8 cellular contexts compared by ENCODE assay signal in genomic region chr3:160399347-160400047, GRCh38. TPM values are rescaled to one million over a fixed set of nuclear protein-coding genes. Genes with fewer than 3 reads are reported as not detected.
DNase-seq lines count a peak whose midpoint lies in the region; ATAC-seq, FAIRE-seq and TF ChIP-seq lines count a peak whose summit lies in the region.

SMC4 (plus strand) TSS chr3:160399650; CDS start chr3:160400827, 1,177 bp downstream.

- no peaks in the 10 kb centered on the region for H3K36me3 Mint-ChIP-seq in brain

- H3K4me2 ChIP-seq in A549 = peak within 1 kb of the TSS; percentile 85

- POLR2A ChIA-PET in A549 (lab: Yijun Ruan, JAX) = interaction anchor here (0.7 to 1.4 kb wide), 2 partner anchors 11 to 50 kb away, joined by 3 to 8 read pairs; partner anchors contain the start of gene TRIM59

- H3K4me1 Mint-ChIP-seq in brain = peaks cover 74% of the 10 kb centered on the region

- peak; percentile 69 for TF ChIP-seq POLR2A in A549 (IDR thresholded peaks at IDR 0.05; ENCODE audit: low read length)

- no peak for TF ChIP-seq RAD21 in A549 (conservative IDR thresholded peaks at IDR 0.05 in 1 of 2, IDR thresholded peaks at IDR 0.05 in 1 of 2)

- no peak for TF ChIP-seq CTCF in A549 (IDR thresholded peaks at IDR 0.05)
- no peak for TF ChIP-seq CTCF in brain (conservative IDR thresholded peaks at IDR 0.05)

- CTCF ChIA-PET in A549 (lab: Yijun Ruan, JAX) = interaction anchor here (0.7 to 1.0 kb wide), 2 partner anchors 12 to 236 kb away, joined by 3 read pairs; no protein-coding TSS in a partner anchor

- peaks cover 15% of the 10 kb centered on the region for H3K4me1 ChIP-seq in A549

- FAIRE-seq in A549 (lab: Jason Lieb, UNC) = no peak

- H3K27ac Mint-ChIP-seq in brain = peak within 1 kb of the TSS; percentile 98 to 99 (median 99)

- ATAC-seq in A549 = peak; percentile 72 to 80
- peak; percentile 48 for ATAC-seq in GM18867 (IDR thresholded peaks at IDR 0.05; ENCODE audit: unreplicated experiment)
- ATAC-seq in HG03103 (IDR thresholded peaks at IDR 0.05; ENCODE audit: low read depth, unreplicated experiment) = peak; percentile 35

- peak within 1 kb of the TSS; percentile 92 to 95 for H3K27ac ChIP-seq in A549

- TF ChIP-seq EP300 in A549 (IDR thresholded peaks at IDR 0.05) = no peak

- H3K9me3 Mint-ChIP-seq in brain = peaks cover 0 to 5% (median 0%) of the 10 kb centered on the region in 5 experiments

- H3K4me3 Mint-ChIP-seq in brain = peak within 1 kb of the TSS; percentile 93 to 99 (median 98)

- H3K4me3 ChIP-seq in A549 (peak within 1 kb of the TSS; percentile 90), iPS-11a (ENCODE audit: low read depth, low read length) (peak within 1 kb of the TSS; percentile 95), skeletal muscle cell (ENCODE audit: low read depth, low read length) (peak within 1 kb of the TSS; percentile 91)

- peak; percentile 81 to 93 for DNase-seq in A549 (ENCODE audit: low read depth in 1 of 2, low spot score in 1 of 2)
- peak; percentile 96 for DNase-seq in NCI-H2171 (lab: John Stamatoyannopoulos, UW)
- peak; percentile 91 for DNase-seq in UCSD-AML1 (lab: John Stamatoyannopoulos, UW; ENCODE audit: unreplicated experiment)
- peak; percentile 64 for DNase-seq in skeletal muscle cell (ENCODE audit: low read depth)

- WGBS in A549 (ENCODE audit: missing lambda C conversion rate) = under 1% methylated on average over 41 of the region's 47 CpGs

- H3K27me3 Mint-ChIP-seq in brain = peaks cover 16% of the 10 kb centered on the region

- H3K9me3 ChIP-seq in A549 = no peaks in the 10 kb centered on the region

TF ChIP-seq in A549, 52 proteins besides CTCF, POLR2A, EP300 and RAD21:
- TF ChIP-seq KDM5A (IDR thresholded peaks at IDR 0.05) = peak; percentile 74; the same call in 1 of the 2 replicates
- peak; percentile 56 for TF ChIP-seq PHF8 (IDR thresholded peaks at IDR 0.05; ENCODE audit: borderline replicate concordance, low read depth)
- TF ChIP-seq NPAS2 (CRISPR knock-in tag; IDR thresholded peaks at IDR 0.05; ENCODE audit: borderline replicate concordance) = no peak
- TF ChIP-seq HDAC2 (IDR thresholded peaks at IDR 0.05) = peak; percentile 83; the same call in 1 of the 2 replicates
- TF ChIP-seq CHD2 (IDR thresholded peaks at IDR 0.05; ENCODE audit: low read length, partially characterized antibody) = peak; percentile 11
- TF ChIP-seq, protein P1, sequence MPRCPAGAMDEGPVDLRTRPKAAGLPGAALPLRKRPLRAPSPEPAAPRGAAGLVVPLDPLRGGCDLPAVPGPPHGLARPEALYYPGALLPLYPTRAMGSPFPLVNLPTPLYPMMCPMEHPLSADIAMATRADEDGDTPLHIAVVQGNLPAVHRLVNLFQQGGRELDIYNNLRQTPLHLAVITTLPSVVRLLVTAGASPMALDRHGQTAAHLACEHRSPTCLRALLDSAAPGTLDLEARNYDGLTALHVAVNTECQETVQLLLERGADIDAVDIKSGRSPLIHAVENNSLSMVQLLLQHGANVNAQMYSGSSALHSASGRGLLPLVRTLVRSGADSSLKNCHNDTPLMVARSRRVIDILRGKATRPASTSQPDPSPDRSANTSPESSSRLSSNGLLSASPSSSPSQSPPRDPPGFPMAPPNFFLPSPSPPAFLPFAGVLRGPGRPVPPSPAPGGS (IDR thresholded peaks at IDR 0.05) = 0 out of 3 replicates have a peak, but pooled peaks have one; percentile 18
- peak; percentile 57; the same call in 1 of the 2 replicates for TF ChIP-seq MAX (IDR thresholded peaks at IDR 0.05)
- no peak for TF ChIP-seq HOXB13 (CRISPR knock-in tag; IDR thresholded peaks at IDR 0.05; ENCODE audit: low read depth)
- TF ChIP-seq JUN (IDR thresholded peaks at IDR 0.05) = peak; percentile 70 to 79; a peak in 2 of 5 replicates
- 0 out of 2 replicates have a peak, but pooled peaks have one; percentile 21 for TF ChIP-seq GATA3 (IDR thresholded peaks at IDR 0.05; ENCODE audit: borderline replicate concordance)
TF ChIP-seq in A549: peak in this region for 8.

RNA-seq across cellular contexts. Expression of gene SMC4, which starts in this region (rescaled TPM):
- polyA plus RNA-seq in A549 (2011; rRNA removed) (76.2 and 139 TPM in 2 replicates), A549 (2017; fragmentation: RNase III; extraction: RNeasy Plus Mini Kit Qiagen cat#74134 plus additional on column Dnase treatment) (116 to 123 TPM (median 121 TPM) in 3 replicates), brain (ENCODE audit: insufficient read depth, low read depth, low replicate concordance) (16.0 TPM)
- 40.2 and 44.9 TPM in 2 replicates for polyA plus RNA-seq in A549 (2012; cell fraction: cytosol; rRNA removed)
- 89.2 and 111 TPM in 2 replicates for polyA plus RNA-seq in A549 (2012; cell fraction: nucleus; rRNA removed)
- 20.5 and 23.7 TPM in 2 replicates for polyA minus RNA-seq in A549 (2011; rRNA and poly(A)+ RNA removed)

Comparison
In these comparisons a context has a peak if more than half of its experiments do, and no peak if none do; other contexts are left out.
1. Peak in every context shown above with its lines: DNase-seq, ATAC-seq, H3K4me3 ChIP-seq and H3K27ac ChIP-seq.